ENCODE assay signal across 9 cellular contexts in the genomic region with DNA sequence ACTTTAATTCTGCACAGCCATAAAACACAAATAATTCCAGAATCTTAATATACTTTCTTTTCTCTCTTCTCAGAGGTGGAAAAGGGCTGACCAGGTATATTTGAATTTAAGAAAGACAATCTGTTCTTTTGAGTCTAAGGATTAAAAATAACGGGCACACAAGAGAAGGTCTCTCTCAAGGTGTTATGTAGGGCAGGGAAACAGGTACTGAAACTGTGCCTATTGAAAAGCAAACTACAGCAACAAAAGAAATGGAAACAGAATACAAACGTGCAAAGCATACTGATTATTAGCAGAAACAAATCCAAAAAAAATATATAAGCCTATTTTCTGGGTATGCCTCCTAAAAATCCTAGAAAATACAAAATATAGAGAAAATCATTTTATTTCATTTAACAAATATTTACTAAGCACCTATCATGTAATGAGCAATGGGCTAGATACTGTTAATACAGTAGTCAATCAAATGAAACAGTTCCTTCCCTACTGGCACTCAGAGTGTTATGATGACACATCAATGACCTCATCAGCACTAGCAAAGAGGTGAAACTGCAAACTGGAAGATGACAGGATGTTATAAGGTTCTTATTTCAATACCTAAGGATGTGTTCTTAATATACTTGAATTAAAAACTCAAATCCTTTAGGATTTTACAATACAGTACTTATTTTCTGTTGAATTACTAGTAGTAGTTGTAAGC.
A peak's percentile ranks its signal among the peaks of the same experiment; 100 is the strongest.
DNase-seq lines count a peak whose midpoint lies in the region; ATAC-seq, FAIRE-seq and TF ChIP-seq lines count a peak whose summit lies in the region.
"Had no signal": no experiment of that assay in that cellular context is flagged by ENCODE, and none has a peak within 500 bp of the region (broad histone marks: within the 10 kb centered on the region; RNA-seq: fewer than 3 reads in every experiment).

No MANE protein-coding gene starts in this region.

- 76 to 86% (median 79%) methylated on average over 2 of the region's 2 CpGs for WGBS in small intestine, 3 donors
- WGBS in hepatocyte (ENCODE audit: low lambda C conversion rate, missing lambda C conversion rate): 88% methylated on average over 2 of the region's 2 CpGs
- 75% methylated on average over 2 of the region's 2 CpGs for WGBS in right cardiac atrium

- CTCF ChIA-PET in activated CD8-positive, alpha-beta memory T cell treated with anti-CD3 and anti-CD28 coated beads, Interleukin-2, amount 10 ng/mL, durations not matched to agents 7 days and 5 days (lab: Charles Lee): interaction anchor here (0.6 kb wide), 1 partner anchor 12 kb away, joined by 3 read pairs; no protein-coding TSS in a partner anchor

- peak; percentile 80 for ATAC-seq in activated CD8-positive, alpha-beta memory T cell treated with anti-CD3 and anti-CD28 coated beads, Interleukin-2, amount 10 ng/mL, durations not matched to agents 7 days and 5 days
- no peak for ATAC-seq in right cardiac atrium

- H3K27me3 ChIP-seq in Karpas-422 (ENCODE audit: low read length): no peaks in the 10 kb centered on the region
- no peaks in the 10 kb centered on the region for H3K27me3 ChIP-seq in bronchial epithelial cell (ENCODE audit: control insufficient read depth, insufficient read depth, low read length)
- no peaks in the 10 kb centered on the region for H3K27me3 ChIP-seq in small intestine (ENCODE audit: control insufficient read depth in 2 of 2, insufficient read depth in 2 of 2, low read length in 2 of 2)
- H3K27me3 ChIP-seq in hepatocyte: no peaks in the 10 kb centered on the region
- H3K27me3 ChIP-seq in WERI-Rb-1 (ENCODE audit: insufficient read depth, low read depth, severe bottlenecking): no peaks in the 10 kb centered on the region
- H3K27me3 ChIP-seq in right cardiac atrium (ENCODE audit: control insufficient read depth, insufficient read depth): no peaks in the 10 kb centered on the region

- H3K36me3 ChIP-seq in Karpas-422 (ENCODE audit: insufficient read depth, low read length) (no peaks in the 10 kb centered on the region), bronchial epithelial cell (ENCODE audit: control insufficient read depth, insufficient read depth, low read length) (no peaks in the 10 kb centered on the region), small intestine (ENCODE audit: control insufficient read depth in 2 of 2, insufficient read depth in 2 of 2, low read length in 2 of 2) (no peaks in the 10 kb centered on the region), hepatocyte (replicated peaks; ENCODE audit: insufficient read depth, low read depth) (no peaks in the 10 kb centered on the region), WERI-Rb-1 (no peaks in the 10 kb centered on the region)

- peaks cover 16% of the 10 kb centered on the region for H3K4me1 Mint-ChIP-seq in activated CD8-positive, alpha-beta memory T cell treated with anti-CD3 and anti-CD28 coated beads, Interleukin-2, amount 10 ng/mL, durations not matched to agents 7 days and 5 days

- H3K36me3 Mint-ChIP-seq in activated CD8-positive, alpha-beta memory T cell treated with anti-CD3 and anti-CD28 coated beads, Interleukin-2, amount 10 ng/mL, durations not matched to agents 7 days and 5 days: peaks cover 17% of the 10 kb centered on the region

- H3K4me3 ChIP-seq in Karpas-422 (ENCODE audit: low read length) (no peak overlapping the region), bronchial epithelial cell (ENCODE audit: low read depth, low read length) (no peak overlapping the region), small intestine (ENCODE audit: low read depth in 1 of 2, low read length in 2 of 2) (no peak overlapping the region), hepatocyte (no peak overlapping the region), WERI-Rb-1 (ENCODE audit: low read depth, low read length) (no peak overlapping the region), right cardiac atrium (ENCODE audit: low read length) (no peak overlapping the region)

- H3K9me3 Mint-ChIP-seq in activated CD8-positive, alpha-beta memory T cell treated with anti-CD3 and anti-CD28 coated beads, Interleukin-2, amount 10 ng/mL, durations not matched to agents 7 days and 5 days (ENCODE audit: low read depth): no peaks in the 10 kb centered on the region

- peaks cover 19% of the 10 kb centered on the region for H3K4me1 ChIP-seq in Karpas-422 (ENCODE audit: low read length)
- H3K4me1 ChIP-seq in small intestine (ENCODE audit: control insufficient read depth in 2 of 2, insufficient read depth in 1 of 2, low read depth in 1 of 2, low read length in 1 of 2): no peaks in the 10 kb centered on the region
- no peaks in the 10 kb centered on the region for H3K4me1 ChIP-seq in hepatocyte (ENCODE audit: insufficient read depth)
- no peaks in the 10 kb centered on the region for H3K4me1 ChIP-seq in right cardiac atrium (ENCODE audit: control insufficient read depth, insufficient read depth, low read length)

- no peaks in the 10 kb centered on the region for H4K20me1 ChIP-seq in Karpas-422 (ENCODE audit: insufficient read depth, low read depth, low read length)
- H4K20me1 ChIP-seq in hepatocyte (ENCODE audit: insufficient read depth, poor library complexity, severe bottlenecking): no peaks in the 10 kb centered on the region

- H3K79me2 ChIP-seq in Karpas-422 (ENCODE audit: low read length) (0 out of 2 replicates have a peak, but pooled peaks cover 2% of the 10 kb centered on the region), hepatocyte (no peaks in the 10 kb centered on the region)

- H3K27me3 Mint-ChIP-seq in activated CD8-positive, alpha-beta memory T cell treated with anti-CD3 and anti-CD28 coated beads, Interleukin-2, amount 10 ng/mL, durations not matched to agents 7 days and 5 days: no peaks in the 10 kb centered on the region

- DNase-seq in activated CD8-positive, alpha-beta memory T cell treated with anti-CD3 and anti-CD28 coated beads, Interleukin-2, amount 10 ng/mL, durations not matched to agents 7 days and 5 days: no peak
- no peak for DNase-seq in activated CD8-positive, alpha-beta memory T cell treated with anti-CD3 and anti-CD28 coated beads for 24 hours
- peak; percentile 46 for DNase-seq in Karpas-422
- peak; percentile 86 for DNase-seq in bronchial epithelial cell (ENCODE audit: low read depth)
- peak; percentile 24 for DNase-seq in small intestine
- no peak for DNase-seq in hepatocyte (ENCODE audit: low spot score)
- DNase-seq in WERI-Rb-1: no peak
- no peak for DNase-seq in right cardiac atrium
- DNase-seq: NCI-H1694 had no signal

- no peak overlapping the region for H2AFZ ChIP-seq in Karpas-422 (ENCODE audit: low read length)
- no peak overlapping the region for H2AFZ ChIP-seq in hepatocyte

- H3K9me2 ChIP-seq in Karpas-422 (replicated peaks; ENCODE audit: insufficient read depth, low read length) (no peaks in the 10 kb centered on the region), hepatocyte (replicated peaks; ENCODE audit: insufficient read depth) (no peaks in the 10 kb centered on the region)

- H3K27ac Mint-ChIP-seq in activated CD8-positive, alpha-beta memory T cell treated with anti-CD3 and anti-CD28 coated beads, Interleukin-2, amount 10 ng/mL, durations not matched to agents 7 days and 5 days: no peak overlapping the region

- H3K9me3 ChIP-seq in Karpas-422 (ENCODE audit: low read length) (no peaks in the 10 kb centered on the region), small intestine (ENCODE audit: control insufficient read depth, low read depth) (no peaks in the 10 kb centered on the region), hepatocyte (ENCODE audit: low read depth) (no peaks in the 10 kb centered on the region), WERI-Rb-1 (ENCODE audit: severe bottlenecking) (no peaks in the 10 kb centered on the region), right cardiac atrium (ENCODE audit: control insufficient read depth, low read length) (no peaks in the 10 kb centered on the region)

- H3K27ac ChIP-seq in Karpas-422 (ENCODE audit: low read length): no peak overlapping the region
- no peak overlapping the region for H3K27ac ChIP-seq in small intestine (ENCODE audit: low read depth in 1 of 2, low read length in 1 of 2)
- no peak overlapping the region for H3K27ac ChIP-seq in hepatocyte
- H3K27ac ChIP-seq in WERI-Rb-1: no peak overlapping the region
- no peak overlapping the region for H3K27ac ChIP-seq in right cardiac atrium (ENCODE audit: low read length)

- H3K4me3 Mint-ChIP-seq in activated CD8-positive, alpha-beta memory T cell treated with anti-CD3 and anti-CD28 coated beads, Interleukin-2, amount 10 ng/mL, durations not matched to agents 7 days and 5 days: no peak overlapping the region

- intact Hi-C loops in right cardiac atrium (cut with DNase I): no loop called here

- no peak for TF ChIP-seq CTCF in bronchial epithelial cell (IDR thresholded peaks at IDR 0.05; ENCODE audit: insufficient read depth, low read length, severe bottlenecking)
- TF ChIP-seq CTCF in hepatocyte (IDR thresholded peaks at IDR 0.05; ENCODE audit: poor library complexity): no peak
- no peak for TF ChIP-seq CTCF in WERI-Rb-1 (IDR thresholded peaks at IDR 0.05; ENCODE audit: low read depth, low read length)

- H3K4me2 ChIP-seq in Karpas-422 (ENCODE audit: low read depth, low read length, poor library complexity, severe bottlenecking): peak overlapping the region; percentile 34
- H3K4me2 ChIP-seq in hepatocyte: no peak overlapping the region

- H3K9ac ChIP-seq in Karpas-422 (ENCODE audit: low read length): no peak overlapping the region

- no peak for FAIRE-seq in bronchial epithelial cell (lab: Jason Lieb, UNC)
- FAIRE-seq in small intestine (lab: Jason Lieb, UNC): no peak

Comparison
In these comparisons a context has a peak if more than half of its experiments do, and no peak if none do; other contexts are left out.
1. DNase-seq: peak in Karpas-422 (single experiment), bronchial epithelial cell (single experiment) and small intestine (single experiment); none in activated CD8-positive, alpha-beta memory T cell treated with anti-CD3 and anti-CD28 coated beads, Interleukin-2, amount 10 ng/mL, durations not matched to agents 7 days and 5 days (single experiment), activated CD8-positive, alpha-beta memory T cell treated with anti-CD3 and anti-CD28 coated beads for 24 hours (single experiment), hepatocyte (single experiment), WERI-Rb-1 (single experiment) and right cardiac atrium (0 of 3).